Comparison of ENCODE assay signal across 1 cellular context in the genomic region with DNA sequence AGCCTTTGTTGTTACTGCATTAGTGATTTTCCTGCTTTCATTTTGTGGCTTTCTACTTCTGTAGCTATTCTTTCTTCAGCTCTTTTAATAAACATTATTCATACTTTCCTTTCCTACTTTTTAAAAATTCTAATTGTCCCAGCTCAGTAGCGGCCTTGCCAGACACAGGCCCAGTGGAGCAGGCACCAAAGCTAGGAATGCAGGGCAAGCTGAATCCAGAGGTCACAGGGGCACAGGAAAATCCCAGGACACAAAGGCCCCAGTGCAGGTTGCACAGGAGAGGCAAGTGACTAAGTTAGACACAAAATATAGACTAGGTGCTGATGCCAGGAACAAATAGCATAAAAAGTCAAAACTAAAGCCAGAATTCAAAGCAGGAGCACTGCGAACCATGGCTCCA.
TF ChIP-seq lines count a peak whose summit lies in the region.

No MANE protein-coding gene starts in this region.

TF ChIP-seq in GM23338, 12 proteins besides CTCF, POLR2A, EP300 and RAD21 (continued from another document):
- TF ChIP-seq, protein P1, sequence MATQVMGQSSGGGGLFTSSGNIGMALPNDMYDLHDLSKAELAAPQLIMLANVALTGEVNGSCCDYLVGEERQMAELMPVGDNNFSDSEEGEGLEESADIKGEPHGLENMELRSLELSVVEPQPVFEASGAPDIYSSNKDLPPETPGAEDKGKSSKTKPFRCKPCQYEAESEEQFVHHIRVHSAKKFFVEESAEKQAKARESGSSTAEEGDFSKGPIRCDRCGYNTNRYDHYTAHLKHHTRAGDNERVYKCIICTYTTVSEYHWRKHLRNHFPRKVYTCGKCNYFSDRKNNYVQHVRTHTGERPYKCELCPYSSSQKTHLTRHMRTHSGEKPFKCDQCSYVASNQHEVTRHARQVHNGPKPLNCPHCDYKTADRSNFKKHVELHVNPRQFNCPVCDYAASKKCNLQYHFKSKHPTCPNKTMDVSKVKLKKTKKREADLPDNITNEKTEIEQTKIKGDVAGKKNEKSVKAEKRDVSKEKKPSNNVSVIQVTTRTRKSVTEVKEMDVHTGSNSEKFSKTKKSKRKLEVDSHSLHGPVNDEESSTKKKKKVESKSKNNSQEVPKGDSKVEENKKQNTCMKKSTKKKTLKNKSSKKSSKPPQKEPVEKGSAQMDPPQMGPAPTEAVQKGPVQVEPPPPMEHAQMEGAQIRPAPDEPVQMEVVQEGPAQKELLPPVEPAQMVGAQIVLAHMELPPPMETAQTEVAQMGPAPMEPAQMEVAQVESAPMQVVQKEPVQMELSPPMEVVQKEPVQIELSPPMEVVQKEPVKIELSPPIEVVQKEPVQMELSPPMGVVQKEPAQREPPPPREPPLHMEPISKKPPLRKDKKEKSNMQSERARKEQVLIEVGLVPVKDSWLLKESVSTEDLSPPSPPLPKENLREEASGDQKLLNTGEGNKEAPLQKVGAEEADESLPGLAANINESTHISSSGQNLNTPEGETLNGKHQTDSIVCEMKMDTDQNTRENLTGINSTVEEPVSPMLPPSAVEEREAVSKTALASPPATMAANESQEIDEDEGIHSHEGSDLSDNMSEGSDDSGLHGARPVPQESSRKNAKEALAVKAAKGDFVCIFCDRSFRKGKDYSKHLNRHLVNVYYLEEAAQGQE (IDR thresholded peaks at IDR 0.05; ENCODE audit: unreplicated experiment) = no peak
- TF ChIP-seq POLR2AphosphoS5 (IDR thresholded peaks at IDR 0.05; ENCODE audit: low read depth) = no peak
- no peak for TF ChIP-seq CREB1 (CRISPR knock-in tag; IDR thresholded peaks at IDR 0.05; ENCODE audit: low read depth)
